8 cellular contexts compared by ENCODE assay signal in genomic region chr9:4666042-4666699, GRCh38. TPM values are rescaled to one million over a fixed set of nuclear protein-coding genes. Genes with fewer than 3 reads are reported as not detected.
DNase-seq lines count a peak whose midpoint lies in the region; ATAC-seq and TF ChIP-seq lines count a peak whose summit lies in the region.

TSS of gene SPATA6L (minus strand) at chr9:4666480. CDS start at chr9:4666250, 230 bp downstream.

- H3K4me3 ChIP-seq in coronary artery: peak within 1 kb of the TSS; percentile 66

- H3K36me3 Mint-ChIP-seq in activated CD4-positive, alpha-beta T cell treated with anti-CD3 and anti-CD28 coated beads for 36 hours (ENCODE audit: low read depth): peaks cover 3% of the 10 kb centered on the region

- H3K27ac ChIP-seq in coronary artery (peak within 1 kb of the TSS; percentile 35 to 73), layer of hippocampus (ENCODE audit: low read depth, low read length) (peak within 1 kb of the TSS; percentile 72)

- no peaks in the 10 kb centered on the region for H3K27me3 Mint-ChIP-seq in activated CD4-positive, alpha-beta T cell treated with anti-CD3 and anti-CD28 coated beads for 36 hours

- POLR2A ChIA-PET in activated CD4-positive, alpha-beta T cell treated with anti-CD3 and anti-CD28 coated beads for 36 hours (lab: Charles Lee): no interaction called here

- H3K4me1 Mint-ChIP-seq in activated CD4-positive, alpha-beta T cell treated with anti-CD3 and anti-CD28 coated beads for 36 hours: peaks cover 75% of the 10 kb centered on the region

- no peaks in the 10 kb centered on the region for H3K9me3 Mint-ChIP-seq in activated CD4-positive, alpha-beta T cell treated with anti-CD3 and anti-CD28 coated beads for 36 hours (ENCODE audit: low read depth)

- H3K4me3 Mint-ChIP-seq in activated CD4-positive, alpha-beta T cell treated with anti-CD3 and anti-CD28 coated beads for 36 hours: peak within 1 kb of the TSS; percentile 73

- H3K27ac Mint-ChIP-seq in activated CD4-positive, alpha-beta T cell treated with anti-CD3 and anti-CD28 coated beads for 36 hours: peak within 1 kb of the TSS; percentile 73

- CTCF ChIA-PET in activated CD4-positive, alpha-beta T cell treated with anti-CD3 and anti-CD28 coated beads for 36 hours (lab: Charles Lee): interaction anchor here (0.6 to 2.9 kb wide), 7 partner anchors 10 to 352 kb away, joined by 3 to 12 read pairs (median 3); no protein-coding TSS in a partner anchor

- intact Hi-C loops in activated CD4-positive, alpha-beta T cell treated with anti-CD3 and anti-CD28 coated beads for 36 hours (cut with DNase I, micrococcal nuclease): loop anchor here (1.0 to 10.0 kb wide), 3 partner anchors 13 to 1821 kb away; partner anchors contain the start of genes CDC37L1 (in 2 of the 2), JAK2 (in 1 of the 2) and PUM3 (in 1 of the 2)

- no peaks in the 10 kb centered on the region for H3K27me3 ChIP-seq in layer of hippocampus (ENCODE audit: control insufficient read depth, insufficient read depth, low read length)

- DNase-seq in 8988T (peak; percentile 21), NCI-H1930 (lab: John Stamatoyannopoulos, UW) (peak; percentile 65 to 71), coronary artery (ENCODE audit: low spot score) (peak; percentile 82)
- DNase-seq in activated CD4-positive, alpha-beta T cell treated with anti-CD3 and anti-CD28 coated beads for 36 hours: peak; percentile 64
- DNase-seq in stimulated activated CD4-positive, alpha-beta T cell treated with anti-CD3 and anti-CD28 coated beads, Interleukin-15, amount 100 ng/mL, for 1 hour (ENCODE audit: low read depth in 1 of 2, low spot score in 1 of 2): peak; percentile 11 to 20

- ATAC-seq in GM18867 (IDR thresholded peaks at IDR 0.05; ENCODE audit: unreplicated experiment) (peak; percentile 36), GM21528 (IDR thresholded peaks at IDR 0.05; ENCODE audit: low FRiP score, unreplicated experiment) (no peak)
- peak; percentile 42 for ATAC-seq in activated CD4-positive, alpha-beta T cell treated with anti-CD3 and anti-CD28 coated beads for 36 hours

- TF ChIP-seq CTCF in coronary artery (IDR thresholded peaks at IDR 0.05): no peak

RNA-seq across cellular contexts. Expression of gene SPATA6L, which starts in this region (rescaled TPM):
- under 1 TPM; 0.21 to 0.30 TPM for total RNA-seq in activated CD4-positive, alpha-beta T cell treated with anti-CD3 and anti-CD28 coated beads for 36 hours

Comparison
In these comparisons a context has a peak if more than half of its experiments do, and no peak if none do; other contexts are left out.
1. Peak in DNase-seq and ATAC-seq in activated CD4-positive, alpha-beta T cell treated with anti-CD3 and anti-CD28 coated beads for 36 hours; RNA of the gene not detected or under 1 TPM.
2. DNase-seq: peak in every context shown above with its lines; median percentile 82 in coronary artery; 68 in NCI-H1930; 64 in activated CD4-positive, alpha-beta T cell treated with anti-CD3 and anti-CD28 coated beads for 36 hours; 21 in 8988T; 16 in stimulated activated CD4-positive, alpha-beta T cell treated with anti-CD3 and anti-CD28 coated beads, Interleukin-15, amount 100 ng/mL, for 1 hour.